ENCODE assay signal across 9 cellular contexts in the genomic region with DNA sequence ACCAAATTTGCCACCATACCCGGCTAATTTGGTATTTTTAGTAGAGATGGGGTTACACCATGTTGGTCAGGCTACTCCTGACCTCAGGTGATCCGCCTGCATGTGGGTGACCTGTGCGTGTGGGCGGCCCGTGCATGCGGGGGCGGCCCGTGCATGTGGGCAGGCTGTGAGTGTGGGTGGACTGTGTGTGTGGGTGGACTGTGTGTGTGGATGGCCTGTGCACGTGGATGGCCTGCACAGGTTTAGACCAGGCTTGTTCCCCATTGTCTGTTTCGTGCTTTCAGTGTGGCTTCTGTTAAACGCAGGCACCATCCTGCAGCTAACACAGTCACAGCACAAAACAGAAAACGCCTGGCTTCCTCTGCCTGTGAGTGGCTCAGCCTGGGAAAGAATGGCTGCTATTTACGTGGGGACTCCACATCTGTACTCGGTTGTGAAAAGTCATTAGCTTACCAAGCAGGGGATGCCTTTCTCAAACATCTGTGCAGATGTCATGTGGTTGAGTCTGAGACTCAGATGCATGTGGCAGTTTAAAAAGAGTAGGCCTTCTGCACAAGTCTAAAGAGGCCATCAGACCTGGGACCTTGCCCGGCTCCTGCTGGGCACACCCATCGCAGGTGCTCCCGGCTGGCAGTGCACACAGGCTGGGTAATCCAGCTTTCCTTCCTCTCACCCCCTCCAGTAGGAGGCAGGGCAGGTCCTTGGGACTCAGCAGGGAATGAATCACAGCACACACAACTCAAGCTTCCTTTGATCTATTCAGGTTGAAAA.
DNase-seq lines count a peak whose midpoint lies in the region; ATAC-seq and TF ChIP-seq lines count a peak whose summit lies in the region.
"Had no signal": no experiment of that assay in that cellular context is flagged by ENCODE, and none has a peak within 500 bp of the region (broad histone marks: within the 10 kb centered on the region; RNA-seq: fewer than 3 reads in every experiment).

No MANE protein-coding gene starts in this region.

- no peaks in the 10 kb centered on the region for H3K27me3 ChIP-seq in Peyer's patch

- H3K9me3 ChIP-seq in Peyer's patch = no peaks in the 10 kb centered on the region

- TF ChIP-seq POLR2A in Peyer's patch (IDR thresholded peaks at IDR 0.05) = no peak

- peaks cover 0 to 20% (median 2%) of the 10 kb centered on the region in 4 donors for H3K4me1 ChIP-seq in Peyer's patch

- TF ChIP-seq CTCF in Peyer's patch (IDR thresholded peaks at IDR 0.05) = peak in 4 of 6 experiments; percentile 30 to 88 (median 82)

- no peak overlapping the region for H3K4me3 ChIP-seq in Peyer's patch
- H3K4me3 ChIP-seq: SK-N-MC had no signal

- H3K36me3 ChIP-seq in Peyer's patch = no peaks in the 10 kb centered on the region

- no peak for ATAC-seq in HG02623 (IDR thresholded peaks at IDR 0.05; ENCODE audit: unreplicated experiment)

- H3K27ac ChIP-seq in Peyer's patch (peak overlapping the region in 1 of 4 donors; percentile 21), temporal lobe (ENCODE audit: low read depth, low read length) (peak overlapping the region; percentile 58)
- H3K27ac ChIP-seq: SK-N-MC had no signal

- peak; percentile 18 for DNase-seq in NCI-H1694 treated with DMSO at 0.1 percent for 48 hours (lab: John Stamatoyannopoulos, UW)
- no peak for DNase-seq in NCI-H1694 (lab: John Stamatoyannopoulos, UW)
- DNase-seq in Peyer's patch = peak in 2 of 3 donors; percentile 84 to 88
- peak; percentile 73 for DNase-seq in iPS-NIHi11 (ENCODE audit: low spot score)
- no peak for DNase-seq in OCI-M2 (lab: John Stamatoyannopoulos, UW; ENCODE audit: unreplicated experiment)
- no peak for DNase-seq in T-helper 9 cell

Comparison
In these comparisons a context has a peak if more than half of its experiments do, and no peak if none do; other contexts are left out.
1. DNase-seq: peak in NCI-H1694 treated with DMSO at 0.1 percent for 48 hours (single experiment), Peyer's patch (2 of 3) and iPS-NIHi11 (single experiment); none in NCI-H1694 (single experiment), OCI-M2 (single experiment) and T-helper 9 cell (single experiment).